Comparison of ENCODE assay signal across 17 cellular contexts in genomic region chr10:95354130-95354529, GRCh38.
"Had no signal": no experiment of that assay in that cellular context is flagged by ENCODE, and none has a peak within 500 bp of the region (broad histone marks: within the 10 kb centered on the region; RNA-seq: fewer than 3 reads in every experiment).

No MANE protein-coding gene starts in this region.

- H3K4me3 ChIP-seq: testis, upper lobe of left lung had no signal

- H3K27ac Mint-ChIP-seq: activated naive CD4-positive, alpha-beta T cell treated with anti-CD3 and anti-CD28 coated beads, Interleukin-2, amount 50 U/mL, for 72 hours; activated T-helper 1 cell treated with anti-CD3 and anti-CD28 coated beads, Interleukin-12 subunit alpha, Interleukin-12 subunit beta, Interleukin-2, Interleukin-4 antibody, amounts not matched to agents 30 ng/mL and 10 ng/mL and 1 ng/mL, durations not matched to agents 14 hours and 24 hours and 36 hours; dendritic cell treated with granulocyte-macrophage colony-stimulating factor and Interleukin-4, amounts not matched to agents 40 ng/mL and 50 ng/mL, for 4 days; effector memory CD8-positive, alpha-beta T cell; stimulated activated naive CD8-positive, alpha-beta T cell treated with anti-CD3 and anti-CD28 coated beads, Interleukin-15, Interleukin-2, amounts not matched to agents 100 ng/mL and 50 ng/mL, for 24 hours had no signal

- H3K4me3 Mint-ChIP-seq: activated T-helper 1 cell treated with anti-CD3 and anti-CD28 coated beads, Interleukin-12 subunit alpha, Interleukin-12 subunit beta, Interleukin-2, Interleukin-4 antibody, amounts not matched to agents 30 ng/mL and 10 ng/mL and 1 ng/mL, durations not matched to agents 14 hours and 24 hours and 36 hours; dendritic cell treated with granulocyte-macrophage colony-stimulating factor and Interleukin-4, amounts not matched to agents 40 ng/mL and 50 ng/mL, for 4 days; effector memory CD8-positive, alpha-beta T cell; stimulated activated naive CD8-positive, alpha-beta T cell treated with anti-CD3 and anti-CD28 coated beads, Interleukin-15, Interleukin-2, amounts not matched to agents 100 ng/mL and 50 ng/mL, for 24 hours had no signal

- H3K4me1 ChIP-seq: testis had no signal

- H3K27me3 Mint-ChIP-seq: dendritic cell treated with granulocyte-macrophage colony-stimulating factor and Interleukin-4, amounts not matched to agents 40 ng/mL and 50 ng/mL, for 4 days; effector memory CD8-positive, alpha-beta T cell; stimulated activated naive CD8-positive, alpha-beta T cell treated with anti-CD3 and anti-CD28 coated beads, Interleukin-15, Interleukin-2, amounts not matched to agents 100 ng/mL and 50 ng/mL, for 24 hours had no signal

- FAIRE-seq: keratinocyte had no signal

- H3K27ac ChIP-seq: testis, upper lobe of left lung, VCaP had no signal

- DNase-seq: activated CD4-positive, alpha-beta T cell treated with anti-CD3 and anti-CD28 coated beads, Interleukin-2, amount 50 U/mL, for 48 hours; activated gamma-delta T cell treated with Interleukin-2 at 50 U/mL for 16 hours; activated T-cell treated with anti-CD3 and anti-CD28 coated beads for 4 hours; effector memory CD8-positive, alpha-beta T cell; foreskin fibroblast; midbrain; occipital lobe; posterior cingulate gyrus; stimulated activated CD4-positive, alpha-beta T cell treated with anti-CD3 and anti-CD28 coated beads, Interleukin-2, amount 100 ng/mL, for 24 hours; testis; upper lobe of left lung had no signal

- H3K27me3 ChIP-seq: testis, upper lobe of left lung had no signal

- ATAC-seq: activated naive CD4-positive, alpha-beta T cell treated with anti-CD3 and anti-CD28 coated beads, Interleukin-2, amount 50 U/mL, for 72 hours; effector memory CD8-positive, alpha-beta T cell had no signal

- H3K9me3 ChIP-seq: testis, upper lobe of left lung had no signal

- H3K9me3 Mint-ChIP-seq: activated naive CD4-positive, alpha-beta T cell treated with anti-CD3 and anti-CD28 coated beads, Interleukin-2, amount 50 U/mL, for 72 hours; activated T-helper 1 cell treated with anti-CD3 and anti-CD28 coated beads, Interleukin-12 subunit alpha, Interleukin-12 subunit beta, Interleukin-2, Interleukin-4 antibody, amounts not matched to agents 30 ng/mL and 10 ng/mL and 1 ng/mL, durations not matched to agents 14 hours and 24 hours and 36 hours; dendritic cell treated with granulocyte-macrophage colony-stimulating factor and Interleukin-4, amounts not matched to agents 40 ng/mL and 50 ng/mL, for 4 days; effector memory CD8-positive, alpha-beta T cell; stimulated activated naive CD8-positive, alpha-beta T cell treated with anti-CD3 and anti-CD28 coated beads, Interleukin-15, Interleukin-2, amounts not matched to agents 100 ng/mL and 50 ng/mL, for 24 hours had no signal
